16 cellular contexts compared by ENCODE assay signal in genomic region chr16:70254095-70254964, GRCh38. TPM values are rescaled to one million over a fixed set of nuclear protein-coding genes. Genes with fewer than 3 reads are reported as not detected.
DNase-seq lines count a peak whose midpoint lies in the region; ATAC-seq and TF ChIP-seq lines count a peak whose summit lies in the region.
"Had no signal": no experiment of that assay in that cellular context is flagged by ENCODE, and none has a peak within 500 bp of the region (broad histone marks: within the 10 kb centered on the region; RNA-seq: fewer than 3 reads in every experiment).

No MANE protein-coding gene starts in this region.

- ATAC-seq in activated naive CD8-positive, alpha-beta T cell treated with anti-CD3 and anti-CD28 coated beads, Interleukin-2, amount 50 U/mL, for 24 hours = no peak
- ATAC-seq: gastroesophageal sphincter had no signal

- peaks cover 64 to 75% (median 73%) of the 10 kb centered on the region in 3 donors for H3K36me3 ChIP-seq in tibial artery

- H3K27ac Mint-ChIP-seq in activated naive CD8-positive, alpha-beta T cell treated with anti-CD3 and anti-CD28 coated beads for 36 hours = peak overlapping the region; percentile 58
- H3K27ac Mint-ChIP-seq in activated naive CD8-positive, alpha-beta T cell treated with anti-CD3 and anti-CD28 coated beads, Interleukin-2, amount 50 U/mL, for 24 hours = no peak overlapping the region
- H3K27ac Mint-ChIP-seq in chondrocyte (ENCODE audit: unreplicated experiment) = peak overlapping the region; percentile 77
- H3K27ac Mint-ChIP-seq in type B pancreatic cell = no peak overlapping the region

- H3K36me3 Mint-ChIP-seq in activated naive CD8-positive, alpha-beta T cell treated with anti-CD3 and anti-CD28 coated beads for 36 hours = peaks cover 33% of the 10 kb centered on the region
- H3K36me3 Mint-ChIP-seq in activated naive CD8-positive, alpha-beta T cell treated with anti-CD3 and anti-CD28 coated beads, Interleukin-2, amount 50 U/mL, for 24 hours (ENCODE audit: low read depth) = peaks cover 56% of the 10 kb centered on the region
- H3K36me3 Mint-ChIP-seq in chondrocyte (ENCODE audit: low read depth) = peaks cover 40% of the 10 kb centered on the region
- H3K36me3 Mint-ChIP-seq in type B pancreatic cell = peaks cover 17% of the 10 kb centered on the region

- no peak overlapping the region for H3K4me3 Mint-ChIP-seq in activated naive CD8-positive, alpha-beta T cell treated with anti-CD3 and anti-CD28 coated beads for 36 hours
- H3K4me3 Mint-ChIP-seq in activated naive CD8-positive, alpha-beta T cell treated with anti-CD3 and anti-CD28 coated beads, Interleukin-2, amount 50 U/mL, for 24 hours = no peak overlapping the region
- H3K4me3 Mint-ChIP-seq in chondrocyte (ENCODE audit: unreplicated experiment) (no peak overlapping the region), type B pancreatic cell (no peak overlapping the region)

- H3K27me3 Mint-ChIP-seq in activated naive CD8-positive, alpha-beta T cell treated with anti-CD3 and anti-CD28 coated beads for 36 hours = peaks cover 3% of the 10 kb centered on the region
- no peaks in the 10 kb centered on the region for H3K27me3 Mint-ChIP-seq in activated naive CD8-positive, alpha-beta T cell treated with anti-CD3 and anti-CD28 coated beads, Interleukin-2, amount 50 U/mL, for 24 hours
- H3K27me3 Mint-ChIP-seq in chondrocyte (ENCODE audit: low read depth) (no peaks in the 10 kb centered on the region), type B pancreatic cell (no peaks in the 10 kb centered on the region)

- intact Hi-C loops in tibial artery (cut with DNase I; ENCODE audit: low total_unique reads) = no loop called here

- H3K27me3 ChIP-seq in tibial artery = no peaks in the 10 kb centered on the region
- H3K27me3 ChIP-seq: gastroesophageal sphincter had no signal

- H3K4me1 ChIP-seq in tibial artery = peaks cover 0 to 16% (median 13%) of the 10 kb centered on the region in 4 donors
- H3K4me1 ChIP-seq: parathyroid adenoma had no signal

- no peak overlapping the region for H3K27ac ChIP-seq in tibial artery
- H3K27ac ChIP-seq: parathyroid adenoma had no signal

- H3K4me3 ChIP-seq in tibial artery = no peak overlapping the region
- H3K4me3 ChIP-seq: gastroesophageal sphincter had no signal

- H3K9me3 Mint-ChIP-seq in activated naive CD8-positive, alpha-beta T cell treated with anti-CD3 and anti-CD28 coated beads for 36 hours = no peaks in the 10 kb centered on the region
- no peaks in the 10 kb centered on the region for H3K9me3 Mint-ChIP-seq in activated naive CD8-positive, alpha-beta T cell treated with anti-CD3 and anti-CD28 coated beads, Interleukin-2, amount 50 U/mL, for 24 hours
- H3K9me3 Mint-ChIP-seq in chondrocyte (ENCODE audit: low read depth) = no peaks in the 10 kb centered on the region
- no peaks in the 10 kb centered on the region for H3K9me3 Mint-ChIP-seq in type B pancreatic cell

- DNase-seq in activated naive CD8-positive, alpha-beta T cell treated with anti-CD3 and anti-CD28 coated beads for 36 hours = no peak
- DNase-seq in activated naive CD8-positive, alpha-beta T cell treated with anti-CD3 and anti-CD28 coated beads, Interleukin-2, amount 50 U/mL, for 24 hours = no peak
- peak; percentile 83 for DNase-seq in chondrocyte (ENCODE audit: low spot score)
- DNase-seq in type B pancreatic cell (ENCODE audit: extremely low spot score, unreplicated experiment) = no peak
- no peak for DNase-seq in tibial artery
- no peak for DNase-seq in effector CD8-positive, alpha-beta T cell (lab: John Stamatoyannopoulos, UW)
- no peak for DNase-seq in DMS153 (lab: John Stamatoyannopoulos, UW)
- DNase-seq: activated gamma-delta T cell, caudate nucleus, DMS79 treated with DMSO at 0.1 percent for 48 hours, NCI-H2107, NCI-H774, Right ventricle myocardium superior had no signal

- TF ChIP-seq CTCF in LNCAP (IDR thresholded peaks at IDR 0.05) (0 out of 2 replicates have a peak, but pooled peaks have one; percentile 19), chondrocyte (IDR thresholded peaks at IDR 0.05) (peak; percentile 40), type B pancreatic cell (conservative IDR thresholded peaks at IDR 0.05) (peak; percentile 47), tibial artery (IDR thresholded peaks at IDR 0.05) (no peak)

- no peaks in the 10 kb centered on the region for H3K9me3 ChIP-seq in tibial artery
- H3K9me3 ChIP-seq: gastroesophageal sphincter had no signal

- peaks cover 11% of the 10 kb centered on the region for H3K4me1 Mint-ChIP-seq in activated naive CD8-positive, alpha-beta T cell treated with anti-CD3 and anti-CD28 coated beads for 36 hours
- peaks cover 15% of the 10 kb centered on the region for H3K4me1 Mint-ChIP-seq in activated naive CD8-positive, alpha-beta T cell treated with anti-CD3 and anti-CD28 coated beads, Interleukin-2, amount 50 U/mL, for 24 hours
- H3K4me1 Mint-ChIP-seq in chondrocyte (ENCODE audit: low read depth) (peaks cover 26% of the 10 kb centered on the region), type B pancreatic cell (ENCODE audit: unreplicated experiment) (peaks cover 3% of the 10 kb centered on the region)

RNA-seq across cellular contexts. Expression of gene EXOSC6, which starts 2.6 kb away (rescaled TPM):
- 10 to 100 TPM; 34.9 to 35.5 TPM for total RNA-seq in activated naive CD8-positive, alpha-beta T cell treated with anti-CD3 and anti-CD28 coated beads for 36 hours
- 27.4 to 66.6 TPM (median 64.1 TPM) in 3 replicates for total RNA-seq in chondrocyte
- 22.0 and 27.5 TPM in 2 replicates for total RNA-seq in type B pancreatic cell (ENCODE audit: low replicate concordance)

RNA-seq across cellular contexts. Expression of gene AARS1, which starts 35.0 kb away (rescaled TPM):
- total RNA-seq in activated naive CD8-positive, alpha-beta T cell treated with anti-CD3 and anti-CD28 coated beads for 36 hours = 100 to 1,000 TPM; 167 to 173 TPM
- total RNA-seq in chondrocyte = 92.2 to 243 TPM (median 234 TPM) in 3 replicates
- 112 and 123 TPM in 2 replicates for total RNA-seq in type B pancreatic cell (ENCODE audit: low replicate concordance)

RNA-seq across cellular contexts. Expression of gene DDX19B, which starts 44.7 kb away (rescaled TPM):
- 10 to 100 TPM; 36.7 to 39.3 TPM for total RNA-seq in activated naive CD8-positive, alpha-beta T cell treated with anti-CD3 and anti-CD28 coated beads for 36 hours
- total RNA-seq in chondrocyte (22.9 to 26.0 TPM (median 24.5 TPM) in 3 replicates), type B pancreatic cell (ENCODE audit: low replicate concordance) (27.4 and 32.2 TPM in 2 replicates)

Comparison
In these comparisons a context has a peak if more than half of its experiments do, and no peak if none do; other contexts are left out.
1. H3K27ac Mint-ChIP-seq: peak in activated naive CD8-positive, alpha-beta T cell treated with anti-CD3 and anti-CD28 coated beads for 36 hours (single experiment) and chondrocyte (single experiment); none in activated naive CD8-positive, alpha-beta T cell treated with anti-CD3 and anti-CD28 coated beads, Interleukin-2, amount 50 U/mL, for 24 hours (single experiment) and type B pancreatic cell (single experiment).
2. CTCF ChIP-seq: peak in LNCAP (single experiment), chondrocyte (single experiment) and type B pancreatic cell (single experiment); none in tibial artery (0 of 2).